19 cellular contexts compared by ENCODE assay signal in genomic region chr18:61991836-61992235, GRCh38.
DNase-seq lines count a peak whose midpoint lies in the region; ATAC-seq and TF ChIP-seq lines count a peak whose summit lies in the region.
"Had no signal": no experiment of that assay in that cellular context is flagged by ENCODE, and none has a peak within 500 bp of the region (broad histone marks: within the 10 kb centered on the region; RNA-seq: fewer than 3 reads in every experiment).

No MANE protein-coding gene starts in this region.

- H2BK20ac ChIP-seq in IMR-90 (ENCODE audit: low read depth, low read length) = peak overlapping the region; percentile 99

- peak overlapping the region; percentile 99 for H2BK15ac ChIP-seq in IMR-90 (ENCODE audit: low read depth, low read length)

- H4K5ac ChIP-seq in IMR-90 (ENCODE audit: low read depth, low read length) = peak overlapping the region; percentile 75

- H2AK5ac ChIP-seq in IMR-90 (ENCODE audit: low read depth, low read length) = peak overlapping the region; percentile 99

- in situ Hi-C loops in IMR-90 (cut with MboI; ENCODE audit: low sequenced_read_pairs) (no loop called here), mammary epithelial cell (cut with MboI; ENCODE audit: low sequenced_read_pairs in 2 of 2) (no loop called here)

- 0 out of 22 replicates have a peak overlapping the region, but pooled peaks of 2 of the 11 experiments have one; percentile 16 to 28 for H3K9ac ChIP-seq in BLaER1 treated with 17β-estradiol and CSF1 and Interleukin-3, amounts not matched to agents 10 nM and 100 nM
- no peak overlapping the region for H3K9ac ChIP-seq in IMR-90 (ENCODE audit: low read depth, low read length)
- no peak overlapping the region for H3K9ac ChIP-seq in mammary epithelial cell (ENCODE audit: insufficient read depth, low read length)

- POLR2A ChIA-PET in IMR-90 (lab: Charles Lee; ENCODE audit: unreplicated experiment) = no interaction called here
- POLR2A ChIA-PET in activated CD4-positive, alpha-beta T cell treated with anti-CD3 and anti-CD28 coated beads for 36 hours (lab: Charles Lee) = interaction anchor here (0.6 kb wide), 1 partner anchor 9 kb away, joined by 3 read pairs; no protein-coding TSS in a partner anchor

- peak overlapping the region; percentile 68 to 95 for H4K8ac ChIP-seq in IMR-90 (ENCODE audit: low read depth in 2 of 2, low read length in 2 of 2)

- TF ChIP-seq CTCF in IMR-90 (conservative IDR thresholded peaks at IDR 0.05; ENCODE audit: low read depth, low read length) (no peak), mammary epithelial cell (conservative IDR thresholded peaks at IDR 0.05 in 1 of 2, IDR thresholded peaks at IDR 0.05 in 1 of 2; ENCODE audit: extremely low read depth in 1 of 2, insufficient read depth in 1 of 2, low read depth in 1 of 2, low read length in 2 of 2) (no peak), nephron (IDR thresholded peaks at IDR 0.05; ENCODE audit: unreplicated experiment in 3 of 3) (no peak)

- peaks cover 0 to 62% (median 28%) of the 10 kb centered on the region in 10 experiments; a peak in 14 of 20 replicates for H3K4me1 ChIP-seq in BLaER1 treated with 17β-estradiol and CSF1 and Interleukin-3, amounts not matched to agents 10 nM and 100 nM
- H3K4me1 ChIP-seq in IMR-90 (ENCODE audit: control insufficient read depth, insufficient read depth, low read length) (peaks cover 25% of the 10 kb centered on the region), mammary epithelial cell (ENCODE audit: insufficient read depth, low read length) (peaks cover 53% of the 10 kb centered on the region)

- intact Hi-C loops in IMR-90 (cut with micrococcal nuclease) (loop anchor here (5.0 kb wide), 1 partner anchor 140 kb away; no protein-coding TSS in a partner anchor), mammary epithelial cell (cut with micrococcal nuclease) (loop anchor here (10.0 kb wide), 1 partner anchor 387 kb away; no protein-coding TSS in a partner anchor)
- intact Hi-C loops in activated CD4-positive, alpha-beta T cell treated with anti-CD3 and anti-CD28 coated beads for 36 hours (cut with DNase I, micrococcal nuclease) = no loop called here

- no peak overlapping the region for H3K4me3 Mint-ChIP-seq in nephron
- no peak overlapping the region for H3K4me3 Mint-ChIP-seq in activated CD4-positive, alpha-beta T cell treated with anti-CD3 and anti-CD28 coated beads for 36 hours
- H3K4me3 Mint-ChIP-seq: activated B cell treated with CpG ODN at 0.5 μM for 24 hours; activated CD8-positive, alpha-beta T cell treated with anti-CD3 and anti-CD28 coated beads, Interleukin-2, amount 10 ng/mL, durations not matched to agents 7 days and 5 days; activated naive CD4-positive, alpha-beta T cell treated with anti-CD3 and anti-CD28 coated beads, Interleukin-2, amount 50 U/mL, for 24 hours; brain; neural crest cell; T-helper 2 cell treated with Interferon-gamma antibody and Interleukin-4, amounts not matched to agents 5 μg/mL and 100 μg/mL, for 36 hours had no signal

- H4K91ac ChIP-seq in IMR-90 (ENCODE audit: insufficient read depth, low read depth, low read length) = peak overlapping the region; percentile 91

- no peaks in the 10 kb centered on the region; a peak in 1 of 22 replicates for H4K20me1 ChIP-seq in BLaER1 treated with 17β-estradiol and CSF1 and Interleukin-3, amounts not matched to agents 10 nM and 100 nM
- H4K20me1 ChIP-seq in IMR-90 (ENCODE audit: insufficient read depth, low read length) (no peaks in the 10 kb centered on the region), mammary epithelial cell (ENCODE audit: insufficient read depth, low read length) (no peaks in the 10 kb centered on the region)

- H3K27ac Mint-ChIP-seq in nephron = peak overlapping the region; percentile 68 to 74 (median 72)
- H3K27ac Mint-ChIP-seq in activated CD4-positive, alpha-beta T cell treated with anti-CD3 and anti-CD28 coated beads for 36 hours = no peak overlapping the region
- H3K27ac Mint-ChIP-seq: activated B cell treated with CpG ODN at 0.5 μM for 24 hours; activated CD8-positive, alpha-beta T cell treated with anti-CD3 and anti-CD28 coated beads, Interleukin-2, amount 10 ng/mL, durations not matched to agents 7 days and 5 days; activated naive CD4-positive, alpha-beta T cell treated with anti-CD3 and anti-CD28 coated beads, Interleukin-2, amount 50 U/mL, for 24 hours; T-helper 2 cell treated with Interferon-gamma antibody and Interleukin-4, amounts not matched to agents 5 μg/mL and 100 μg/mL, for 36 hours had no signal

- no peaks in the 10 kb centered on the region for H3K36me3 Mint-ChIP-seq in nephron (ENCODE audit: low read depth)
- H3K36me3 Mint-ChIP-seq in activated CD4-positive, alpha-beta T cell treated with anti-CD3 and anti-CD28 coated beads for 36 hours (ENCODE audit: low read depth) = no peaks in the 10 kb centered on the region
- H3K36me3 Mint-ChIP-seq: activated naive CD4-positive, alpha-beta T cell treated with anti-CD3 and anti-CD28 coated beads, Interleukin-2, amount 50 U/mL, for 24 hours; brain had no signal

- H3K4me3 ChIP-seq in BLaER1 treated with 17β-estradiol and CSF1 and Interleukin-3, amounts not matched to agents 10 nM and 100 nM = no peak overlapping the region
- H3K4me3 ChIP-seq in IMR-90 (ENCODE audit: insufficient read depth, low read depth, low read length) = no peak overlapping the region
- no peak overlapping the region for H3K4me3 ChIP-seq in mammary epithelial cell (replicated peaks in 1 of 3; ENCODE audit: insufficient read depth in 1 of 3, low read depth in 2 of 3, low read length in 3 of 3)
- H3K4me3 ChIP-seq: suprapubic skin had no signal

- DNase-seq in IMR-90 = no peak
- no peak for DNase-seq in mammary epithelial cell
- DNase-seq in stimulated activated CD4-positive, alpha-beta T cell treated with anti-CD3 and anti-CD28 coated beads, Interleukin-1b, Interleukin-23, amount 100 ng/mL, for 48 hours = no peak
- no peak for DNase-seq in activated CD8-positive, alpha-beta memory T cell treated with anti-CD3 and anti-CD28 coated beads for 24 hours
- DNase-seq in activated CD4-positive, alpha-beta T cell treated with anti-CD3 and anti-CD28 coated beads for 36 hours = no peak
- DNase-seq: activated B cell treated with CpG ODN at 0.5 μM for 24 hours; activated CD8-positive, alpha-beta T cell treated with anti-CD3 and anti-CD28 coated beads, Interleukin-2, amount 10 ng/mL, durations not matched to agents 7 days and 5 days; activated T-cell treated with anti-CD3 and anti-CD28 coated beads, Interleukin-2, amount 50 U/mL, for 48 hours; cortex of kidney; NCI-H2107; NCI-H510A treated with DMSO at 0.1 percent for 48 hours had no signal

- H3K27me3 ChIP-seq in BLaER1 treated with 17β-estradiol and CSF1 and Interleukin-3, amounts not matched to agents 10 nM and 100 nM = peaks cover 0 to 31% (median 0%) of the 10 kb centered on the region in 11 experiments; a peak in 4 of 22 replicates
- H3K27me3 ChIP-seq in IMR-90 (ENCODE audit: control insufficient read depth, insufficient read depth, low read length) (no peaks in the 10 kb centered on the region), mammary epithelial cell (ENCODE audit: insufficient read depth, low read length) (no peaks in the 10 kb centered on the region)
- H3K27me3 ChIP-seq: suprapubic skin had no signal

- CTCF ChIA-PET in IMR-90 (lab: Yijun Ruan, JAX) (interaction anchor here (1.8 kb wide), 1 partner anchor 137 kb away, joined by 4 read pairs; no protein-coding TSS in a partner anchor), mammary epithelial cell (lab: Charles Lee; ENCODE audit: low non-redundant PET) (no interaction called here)
- CTCF ChIA-PET in activated CD4-positive, alpha-beta T cell treated with anti-CD3 and anti-CD28 coated beads for 36 hours (lab: Charles Lee) = no interaction called here

- H2BK120ac ChIP-seq in IMR-90 (ENCODE audit: low read depth, low read length) = peak overlapping the region; percentile 98

- ATAC-seq in IMR-90 (ENCODE audit: low read depth) (no peak), GM18873 (IDR thresholded peaks at IDR 0.05; ENCODE audit: low FRiP score, unreplicated experiment) (no peak)
- ATAC-seq in activated CD4-positive, alpha-beta T cell treated with anti-CD3 and anti-CD28 coated beads for 36 hours = no peak
- ATAC-seq: activated CD8-positive, alpha-beta T cell treated with anti-CD3 and anti-CD28 coated beads, Interleukin-2, amount 10 ng/mL, durations not matched to agents 7 days and 5 days had no signal

- peak overlapping the region; percentile 99 for H2BK5ac ChIP-seq in IMR-90 (ENCODE audit: low read depth, low read length, poor library complexity, severe bottlenecking)

- peaks cover 11% of the 10 kb centered on the region for H3K9me1 ChIP-seq in IMR-90 (ENCODE audit: insufficient read depth, low read length)

- H3K36me3 ChIP-seq in BLaER1 treated with 17β-estradiol and CSF1 and Interleukin-3, amounts not matched to agents 10 nM and 100 nM = no peaks in the 10 kb centered on the region
- no peaks in the 10 kb centered on the region for H3K36me3 ChIP-seq in IMR-90 (ENCODE audit: control insufficient read depth, insufficient read depth, low read length)
- no peaks in the 10 kb centered on the region for H3K36me3 ChIP-seq in mammary epithelial cell (ENCODE audit: insufficient read depth, low read length)
- H3K36me3 ChIP-seq: suprapubic skin had no signal

- peak overlapping the region; percentile 85 for H2AK9ac ChIP-seq in IMR-90 (replicated peaks; ENCODE audit: low read depth, low read length, poor library complexity)

- H3K23ac ChIP-seq in IMR-90 (ENCODE audit: low read depth, low read length) = peak overlapping the region; percentile 85; the same call in 1 of the 2 replicates

- H2AFZ ChIP-seq in IMR-90 (replicated peaks; ENCODE audit: low read length, poor library complexity) = peak overlapping the region; percentile 84
- H2AFZ ChIP-seq in mammary epithelial cell (ENCODE audit: low read depth, low read length) = peak overlapping the region; percentile 62

- H3K79me2 ChIP-seq in mammary epithelial cell (ENCODE audit: insufficient read depth, low read length) = no peaks in the 10 kb centered on the region

- no peaks in the 10 kb centered on the region for H3K79me1 ChIP-seq in IMR-90 (ENCODE audit: low read depth in 1 of 2, low read length in 2 of 2)

- H3K4me1 Mint-ChIP-seq in nephron = peaks cover 23% of the 10 kb centered on the region
- H3K4me1 Mint-ChIP-seq in activated CD4-positive, alpha-beta T cell treated with anti-CD3 and anti-CD28 coated beads for 36 hours = peaks cover 6% of the 10 kb centered on the region
- H3K4me1 Mint-ChIP-seq: activated B cell treated with CpG ODN at 0.5 μM for 24 hours; activated naive CD4-positive, alpha-beta T cell treated with anti-CD3 and anti-CD28 coated beads, Interleukin-2, amount 50 U/mL, for 24 hours had no signal

- no peak for TF ChIP-seq RAD21 in IMR-90 (IDR thresholded peaks at IDR 0.05; ENCODE audit: low read length)

- H3K27ac ChIP-seq in BLaER1 treated with 17β-estradiol and CSF1 and Interleukin-3, amounts not matched to agents 10 nM and 100 nM = peak overlapping the region in 5 of 11 experiments; percentile 14 to 75 (median 65); a peak in 8 of 22 replicates
- H3K27ac ChIP-seq in IMR-90 (ENCODE audit: insufficient read depth, low read length) (peak overlapping the region; percentile 86), mammary epithelial cell (ENCODE audit: insufficient read depth, low read depth, low read length) (peak overlapping the region; percentile 61)
- H3K27ac ChIP-seq: suprapubic skin had no signal

- dilution Hi-C loops in IMR-90 (cut with HindIII; ENCODE audit: low sequenced_read_pairs, unreplicated experiment) (no loop called here), mammary epithelial cell (cut with HindIII; ENCODE audit: low sequenced_read_pairs) (loop anchor here (5.0 kb wide), 1 partner anchor 40 kb away; no protein-coding TSS in a partner anchor)

- H3K18ac ChIP-seq in IMR-90 (ENCODE audit: low read depth, low read length) = peak overlapping the region; percentile 94

- BruUV-seq in IMR-90 (replicated peaks; lab: Mats Ljungman, UMichigan) = no TSS peak
- BruUV-seq in mammary epithelial cell (replicated peaks; lab: Mats Ljungman, UMichigan) = no TSS peak

- TF ChIP-seq POLR2A in IMR-90 (IDR thresholded peaks at IDR 0.05; ENCODE audit: low read depth, low read length) = no peak

- peaks cover 0 to 12% (median 0%) of the 10 kb centered on the region in 11 experiments; a peak in 4 of 22 replicates for H3K9me3 ChIP-seq in BLaER1 treated with 17β-estradiol and CSF1 and Interleukin-3, amounts not matched to agents 10 nM and 100 nM (replicated peaks in 1 of 11)
- H3K9me3 ChIP-seq in IMR-90 (ENCODE audit: control insufficient read depth, insufficient read depth, low read length) = no peaks in the 10 kb centered on the region
- H3K9me3 ChIP-seq in mammary epithelial cell (replicated peaks; ENCODE audit: insufficient read depth, low read length) = no peaks in the 10 kb centered on the region
- H3K9me3 ChIP-seq: suprapubic skin had no signal

- H3K56ac ChIP-seq in IMR-90 (ENCODE audit: extremely low read depth, insufficient read depth, low read length) = peak overlapping the region; percentile 80

- peak overlapping the region in 6 of 11 experiments; percentile 66 to 84 (median 72); a peak in 12 of 22 replicates for H3K4me2 ChIP-seq in BLaER1 treated with 17β-estradiol and CSF1 and Interleukin-3, amounts not matched to agents 10 nM and 100 nM
- H3K4me2 ChIP-seq in IMR-90 (ENCODE audit: low read depth, low read length) (peak overlapping the region; percentile 25; the same call in 1 of the 2 replicates), mammary epithelial cell (ENCODE audit: insufficient read depth, low read depth, low read length) (peak overlapping the region; percentile 68)

- peak overlapping the region; percentile 96 for H3K14ac ChIP-seq in IMR-90 (replicated peaks; ENCODE audit: low read depth, low read length)

- no peaks in the 10 kb centered on the region for H3K9me3 Mint-ChIP-seq in nephron
- H3K9me3 Mint-ChIP-seq in activated CD4-positive, alpha-beta T cell treated with anti-CD3 and anti-CD28 coated beads for 36 hours (ENCODE audit: low read depth) = no peaks in the 10 kb centered on the region
- H3K9me3 Mint-ChIP-seq: activated B cell treated with CpG ODN at 0.5 μM for 24 hours; activated naive CD4-positive, alpha-beta T cell treated with anti-CD3 and anti-CD28 coated beads, Interleukin-2, amount 50 U/mL, for 24 hours; brain; T-helper 2 cell treated with Interferon-gamma antibody and Interleukin-4, amounts not matched to agents 5 μg/mL and 100 μg/mL, for 36 hours had no signal

- no CpG with 5 or more reads among the region's 1 CpG for WGBS in IMR-90 (ENCODE audit: extremely low coverage in 2 of 2, insufficient read length in 1 of 2), 2 experiments
- 100% methylated on average over 1 of the region's 1 CpG for WGBS in mammary epithelial cell (ENCODE audit: low coverage, missing lambda C conversion rate)

- no peaks in the 10 kb centered on the region for H3K27me3 Mint-ChIP-seq in nephron (ENCODE audit: low read depth)
- H3K27me3 Mint-ChIP-seq in activated CD4-positive, alpha-beta T cell treated with anti-CD3 and anti-CD28 coated beads for 36 hours = no peaks in the 10 kb centered on the region
- H3K27me3 Mint-ChIP-seq: brain had no signal

- H3K4ac ChIP-seq in IMR-90 (ENCODE audit: low read depth, low read length) = peak overlapping the region; percentile 98

Comparison
In these comparisons a context has a peak if more than half of its experiments do, and no peak if none do; other contexts are left out.
1. intact Hi-C loops: an anchor here in IMR-90 (5.0 kb wide) and mammary epithelial cell (10.0 kb wide); none called in activated CD4-positive, alpha-beta T cell treated with anti-CD3 and anti-CD28 coated beads for 36 hours.